In genomic region chr12:11601647-11602046, GRCh38 we compare ENCODE assay signal across 18 cellular contexts. TPM values are rescaled to one million over a fixed set of nuclear protein-coding genes. Genes with fewer than 3 reads are reported as not detected.
DNase-seq lines count a peak whose midpoint lies in the region; ATAC-seq, FAIRE-seq and TF ChIP-seq lines count a peak whose summit lies in the region.
"Had no signal": no experiment of that assay in that cellular context is flagged by ENCODE, and none has a peak within 500 bp of the region (broad histone marks: within the 10 kb centered on the region; RNA-seq: fewer than 3 reads in every experiment).

No MANE protein-coding gene starts in this region.

- H3K56ac ChIP-seq in mesendoderm (ENCODE audit: low read length) = no peak overlapping the region

- no peak for ATAC-seq in HG02852 (IDR thresholded peaks at IDR 0.05; ENCODE audit: unreplicated experiment)

- H2BK120ac ChIP-seq in mesendoderm (ENCODE audit: low read depth, low read length) = no peak overlapping the region

- H3K4me1 ChIP-seq in A673 (ENCODE audit: insufficient read depth, low read length, poor library complexity, severe bottlenecking) (peaks cover 40% of the 10 kb centered on the region), mesendoderm (ENCODE audit: control insufficient read depth, low read depth, low read length) (no peaks in the 10 kb centered on the region)
- H3K4me1 ChIP-seq: SJCRH30 had no signal

- no peaks in the 10 kb centered on the region for H3K27me3 ChIP-seq in A673 (replicated peaks; ENCODE audit: insufficient read depth, low read depth, low read length, poor library complexity)
- no peaks in the 10 kb centered on the region for H3K27me3 ChIP-seq in mesendoderm (ENCODE audit: insufficient read depth, low read length, poor library complexity)
- H3K27me3 ChIP-seq: SJCRH30 had no signal

- H3K36me3 ChIP-seq in A673 (ENCODE audit: insufficient read depth, low read length, poor library complexity, severe bottlenecking) (no peaks in the 10 kb centered on the region), mesendoderm (ENCODE audit: control insufficient read depth, insufficient read depth, low read length) (no peaks in the 10 kb centered on the region)
- H3K36me3 ChIP-seq: SJCRH30 had no signal

- H2BK5ac ChIP-seq in mesendoderm (ENCODE audit: low read length) = no peak overlapping the region

- H3K27ac ChIP-seq in A673 (ENCODE audit: low read depth, low read length, poor library complexity, severe bottlenecking) (peak overlapping the region; percentile 77), mesendoderm (ENCODE audit: low read depth, low read length) (no peak overlapping the region)
- H3K27ac ChIP-seq: C4-2B, HL-60, SJCRH30 had no signal

- H4K8ac ChIP-seq in mesendoderm (ENCODE audit: low read depth, low read length) = no peak overlapping the region

- FAIRE-seq in GM19239 (lab: Jason Lieb, UNC) = peak; percentile 51
- FAIRE-seq: D721Med, GM12892 had no signal

- no peak overlapping the region for H3K4me2 ChIP-seq in mesendoderm (ENCODE audit: low read length)

- CTCF ChIA-PET in A673 (lab: Charles Lee) = no interaction called here

- no peak for DNase-seq in A673 (ENCODE audit: low spot score)
- no peak for DNase-seq in GM19239 (ENCODE audit: insufficient read length, low spot score)
- DNase-seq in M059J (ENCODE audit: low read depth) = peak; percentile 22
- DNase-seq in mesendoderm = no peak
- DNase-seq in cerebellar cortex (ENCODE audit: low spot score) = no peak
- DNase-seq in MV-4-11 (lab: John Stamatoyannopoulos, UW) = no peak
- DNase-seq: AML-193, H7, NCI-H1417, NCI-H187, NCI-H226, NCI-H526, SJCRH30 had no signal

- intact Hi-C loops in A673 (cut with micrococcal nuclease; ENCODE audit: unreplicated experiment) = loop anchor here (10.0 kb wide), 1 partner anchor 643 kb away; no protein-coding TSS in a partner anchor

- H3K4me3 ChIP-seq in A673 (ENCODE audit: low read depth, low read length, poor library complexity, severe bottlenecking) (no peak overlapping the region), mesendoderm (ENCODE audit: low read length) (no peak overlapping the region)
- H3K4me3 ChIP-seq: SJCRH30 had no signal

- TF ChIP-seq CTCF in A673 (conservative IDR thresholded peaks at IDR 0.05; ENCODE audit: low read depth, low read length) = no peak

- peak overlapping the region; percentile 26 for H3K18ac ChIP-seq in mesendoderm (ENCODE audit: low read length)

- H3K23ac ChIP-seq in mesendoderm (ENCODE audit: low read length) = no peak overlapping the region

- no peak overlapping the region for H3K9ac ChIP-seq in mesendoderm (ENCODE audit: low read length)

- no peak overlapping the region for H2AK5ac ChIP-seq in mesendoderm (ENCODE audit: low read length)

- no peaks in the 10 kb centered on the region for H3K79me2 ChIP-seq in mesendoderm (ENCODE audit: control insufficient read depth, insufficient read depth, low read length)

- no peak overlapping the region for H3K4ac ChIP-seq in mesendoderm (ENCODE audit: low read depth, low read length)

- H2BK15ac ChIP-seq in mesendoderm (replicated peaks; ENCODE audit: low read depth) = no peak overlapping the region

- no peaks in the 10 kb centered on the region for H3K9me3 ChIP-seq in A673 (ENCODE audit: low read depth, low read length, poor library complexity, severe bottlenecking)
- H3K9me3 ChIP-seq: SJCRH30 had no signal

- no peaks in the 10 kb centered on the region for H3K79me1 ChIP-seq in mesendoderm (ENCODE audit: low read length)

- BruUV-seq in A673 (replicated peaks; lab: Mats Ljungman, UMichigan) = no TSS peak

- POLR2A ChIA-PET in A673 (lab: Charles Lee; ENCODE audit: low non-redundant PET) = no interaction called here

- WGBS in mesendoderm (ENCODE audit: extremely low coverage, insufficient coverage, low lambda C conversion rate) = no CpG with 5 or more reads among the region's 1 CpG

- H4K5ac ChIP-seq in mesendoderm (ENCODE audit: low read length) = no peak overlapping the region

RNA-seq across cellular contexts. Expression of gene ETV6, which starts 47.8 kb away (rescaled TPM):
- total RNA-seq in A673 (2021) = 27.4 and 32.4 TPM in 2 replicates
- 4.7 and 11.5 TPM in 2 replicates for total RNA-seq in M059J (2014; rRNA removed; shearing (Covaris generic))
- 6.9 TPM for polyA plus RNA-seq in mesendoderm (2013, experiment 1 of 2)
- 7.1 TPM for polyA plus RNA-seq in mesendoderm (2013, experiment 2 of 2)
